ENCODE assay signal across 8 cellular contexts in the genomic region with DNA sequence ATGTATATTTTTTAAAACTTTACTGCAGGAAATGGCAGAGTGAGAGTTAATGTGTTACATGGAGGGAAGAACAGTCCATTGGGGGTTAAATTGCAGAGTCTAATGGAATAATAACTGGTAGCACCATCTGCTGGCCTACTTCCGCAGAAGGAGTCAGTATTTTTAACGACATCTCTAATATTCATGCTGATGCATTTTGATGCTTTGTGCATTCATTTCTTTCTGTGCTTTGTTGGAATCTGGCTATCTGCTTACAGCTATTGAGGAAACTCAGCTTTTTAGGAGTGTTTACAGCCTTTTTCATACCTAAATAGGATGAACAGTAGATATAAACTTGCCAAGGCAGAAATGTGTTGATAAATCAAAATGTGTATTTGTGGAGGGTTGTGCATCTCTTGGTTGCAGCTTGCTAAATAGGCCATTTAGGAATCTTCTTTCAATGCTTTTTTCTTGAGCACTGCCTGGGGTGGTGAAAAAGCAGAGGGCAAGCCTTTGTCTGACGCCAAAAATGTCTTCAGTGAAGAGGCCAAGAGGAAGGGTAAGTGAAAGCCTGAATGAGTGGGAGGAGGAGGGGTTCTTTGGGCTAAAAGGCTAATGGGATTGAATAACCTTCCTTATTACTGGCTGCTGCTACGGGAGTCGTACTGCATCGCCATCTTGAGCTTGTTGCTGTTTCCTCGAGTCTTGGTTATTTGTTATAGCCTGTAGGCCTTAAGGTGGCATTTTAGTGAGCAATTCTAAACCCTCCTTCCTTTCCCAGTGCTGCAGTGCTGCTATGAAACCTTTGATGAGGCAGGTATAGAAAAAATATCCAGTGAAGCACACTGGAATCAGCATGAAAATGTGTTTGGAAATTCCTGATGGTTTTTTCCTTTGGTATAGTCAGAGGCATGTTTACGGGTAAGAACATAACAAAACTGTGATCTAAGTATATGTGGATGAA.
DNase-seq lines count a peak whose midpoint lies in the region; ATAC-seq and TF ChIP-seq lines count a peak whose summit lies in the region.

No MANE protein-coding gene starts in this region.

- WGBS in adrenal gland, 4 donors: 1 to 4% (median 2%) methylated on average over 8 of the region's 8 CpGs
- WGBS in heart left ventricle, 4 donors: 0 to 3% (median 0%) methylated on average over 8 of the region's 8 CpGs

- no peaks in the 10 kb centered on the region for H3K27me3 Mint-ChIP-seq in osteocyte (ENCODE audit: unreplicated experiment)

- H3K27ac ChIP-seq in adrenal gland (peak overlapping the region; percentile 73 to 95 (median 89)), heart left ventricle (peak overlapping the region; percentile 66 to 92 (median 82))

- H3K9me3 ChIP-seq in adrenal gland (replicated peaks in 1 of 3) (peaks cover 0 to 4% (median 0%) of the 10 kb centered on the region in 3 donors), heart left ventricle (no peaks in the 10 kb centered on the region)

- DNase-seq in DMS79 treated with DMSO at 0.1 percent for 48 hours (lab: John Stamatoyannopoulos, UW) (peak; percentile 87), NCI-H526 treated with DMSO at 0.1 percent for 48 hours (lab: John Stamatoyannopoulos, UW) (peak; percentile 81), adrenal gland (peak; percentile 48 to 80 (median 63)), heart left ventricle (peak in 4 of 5 donors; percentile 41 to 52 (median 43)), osteocyte (ENCODE audit: extremely low spot score, unreplicated experiment) (no peak)
- no peak for DNase-seq in activated effector memory CD4-positive, alpha-beta T cell treated with Interleukin-2 at 50 U/mL for 16 hours

- H3K4me1 Mint-ChIP-seq in osteocyte (ENCODE audit: unreplicated experiment): peaks cover 49% of the 10 kb centered on the region

- H3K27ac Mint-ChIP-seq in osteocyte (ENCODE audit: unreplicated experiment): peak overlapping the region; percentile 97

- intact Hi-C loops in adrenal gland (cut with DNase I): loop anchor here in 1 of 2 donors (10.0 kb wide), 2 partner anchors 73 to 153 kb away; partner anchors contain the start of genes CHD9 and CHD9NB
- intact Hi-C loops in heart left ventricle (cut with DNase I): loop anchor here (1.0 to 10.0 kb wide), 10 partner anchors 36 to 156 kb away; partner anchors contain the start of genes CHD9 (in 4 of the 10) and CHD9NB (in 1 of the 10)

- H3K4me3 ChIP-seq in adrenal gland (peak overlapping the region; percentile 15 to 70 (median 53)), heart left ventricle (peak overlapping the region; percentile 11 to 65 (median 56))

- no peaks in the 10 kb centered on the region for H3K9me3 Mint-ChIP-seq in osteocyte (ENCODE audit: unreplicated experiment)

- H3K27me3 ChIP-seq in adrenal gland: no peaks in the 10 kb centered on the region
- H3K27me3 ChIP-seq in heart left ventricle: no peaks in the 10 kb centered on the region

- peak overlapping the region; percentile 84 for H3K4me3 Mint-ChIP-seq in osteocyte (ENCODE audit: unreplicated experiment)

- ATAC-seq in GM19463 (IDR thresholded peaks at IDR 0.05; ENCODE audit: unreplicated experiment): peak; percentile 88
- peak; percentile 69 for ATAC-seq in HG03521 (IDR thresholded peaks at IDR 0.05; ENCODE audit: unreplicated experiment)
- ATAC-seq in heart left ventricle: peak; percentile 90 to 96 (median 93)

- TF ChIP-seq CTCF in adrenal gland (IDR thresholded peaks at IDR 0.05) (peak; percentile 32 to 81 (median 66)), heart left ventricle (IDR thresholded peaks at IDR 0.05) (peak; percentile 33 to 75 (median 54)), osteocyte (IDR thresholded peaks at IDR 0.05) (peak; percentile 80)

- no peaks in the 10 kb centered on the region for H3K36me3 ChIP-seq in adrenal gland (replicated peaks in 1 of 2)
- no peaks in the 10 kb centered on the region for H3K36me3 ChIP-seq in heart left ventricle

- H3K4me1 ChIP-seq in adrenal gland (replicated peaks in 1 of 2) (peaks cover 31 to 58% of the 10 kb centered on the region in 2 donors), heart left ventricle (peaks cover 3 to 58% (median 33%) of the 10 kb centered on the region in 12 donors)

- peaks cover 12% of the 10 kb centered on the region for H3K36me3 Mint-ChIP-seq in osteocyte (ENCODE audit: unreplicated experiment)

- peak in 1 of 2 donors; percentile 58 for TF ChIP-seq POLR2A in adrenal gland (IDR thresholded peaks at IDR 0.05)
- TF ChIP-seq POLR2A in heart left ventricle (IDR thresholded peaks at IDR 0.05): no peak

Comparison
In these comparisons a context has a peak if more than half of its experiments do, and no peak if none do; other contexts are left out.
1. DNase-seq: peak in DMS79 treated with DMSO at 0.1 percent for 48 hours (single experiment), NCI-H526 treated with DMSO at 0.1 percent for 48 hours (single experiment), adrenal gland (7 of 7) and heart left ventricle (4 of 5); none in osteocyte (single experiment) and activated effector memory CD4-positive, alpha-beta T cell treated with Interleukin-2 at 50 U/mL for 16 hours (single experiment).
2. Peak in every context shown above with its lines, with median percentiles within 50 percentile points of each other: ATAC-seq and CTCF ChIP-seq.